In genomic region chr12:6890789-6891624, GRCh38 we compare ENCODE assay signal across 8 cellular contexts.
A peak's percentile ranks its signal among the peaks of the same experiment; 100 is the strongest.
DNase-seq lines count a peak whose midpoint lies in the region; TF ChIP-seq lines count a peak whose summit lies in the region.

No MANE protein-coding gene starts in this region.

- DNase-seq in GM03348 (ENCODE audit: low spot score) (peak; percentile 97), HCEC 1CT (peak; percentile 96), MM.1S (peak; percentile 99), SHP77 treated with DMSO at 0.1 percent for 48 hours (lab: John Stamatoyannopoulos, UW) (peak; percentile 61), activated gamma-delta T cell treated with Interleukin-2 at 50 U/mL for 16 hours (peak; percentile 99), foreskin fibroblast (peak; percentile 96 to 99), stromal cell of bone marrow (ENCODE audit: low read depth) (peak; percentile 91)

- H3K9me3 ChIP-seq in MM.1S (replicated peaks; ENCODE audit: insufficient read depth, low read length), result no peaks in the 10 kb centered on the region
- H3K9me3 ChIP-seq in neuron (ENCODE audit: low read length), result no peaks in the 10 kb centered on the region

- TF ChIP-seq CTCF in MM.1S (IDR thresholded peaks at IDR 0.05; ENCODE audit: low read length), result peak; percentile 87
- TF ChIP-seq CTCF in foreskin fibroblast (IDR thresholded peaks at IDR 0.05; ENCODE audit: low read depth, low read length), result peak; percentile 71

- H3K36me3 ChIP-seq in MM.1S (replicated peaks; ENCODE audit: insufficient read depth, low read length), result no peaks in the 10 kb centered on the region
- H3K36me3 ChIP-seq in neuron (ENCODE audit: insufficient read depth, low read length), result no peaks in the 10 kb centered on the region

- H3K4me2 ChIP-seq in MM.1S (ENCODE audit: low read depth, low read length), result peak overlapping the region; percentile 86

- H3K27ac ChIP-seq in MM.1S (ENCODE audit: low read length), result peak overlapping the region; percentile 77

- H4K20me1 ChIP-seq in MM.1S (ENCODE audit: insufficient read depth, low read length), result no peaks in the 10 kb centered on the region

- no peaks in the 10 kb centered on the region for H3K9me2 ChIP-seq in MM.1S (replicated peaks; ENCODE audit: insufficient read depth, low read length)

- H3K27me3 ChIP-seq in MM.1S (replicated peaks; ENCODE audit: insufficient read depth, low read length) (no peaks in the 10 kb centered on the region), neuron (ENCODE audit: insufficient read depth, low read length) (no peaks in the 10 kb centered on the region)

- peak overlapping the region; percentile 64 for H3K9ac ChIP-seq in MM.1S (ENCODE audit: low read length)

- H2AFZ ChIP-seq in MM.1S (ENCODE audit: low read length) (peak overlapping the region; percentile 71), neuron (ENCODE audit: low read depth, low read length) (peak overlapping the region; percentile 92)

- H3K4me3 ChIP-seq in MM.1S (ENCODE audit: low read length) (peak overlapping the region; percentile 46), foreskin fibroblast (ENCODE audit: low read depth in 1 of 2, low read length in 2 of 2) (peak overlapping the region; percentile 44 to 65), neuron (ENCODE audit: low read length) (peak overlapping the region; percentile 49)

- H3K4me1 ChIP-seq in MM.1S (ENCODE audit: low read length) (peaks cover 11% of the 10 kb centered on the region), neuron (ENCODE audit: insufficient read depth, low read length) (peaks cover 6% of the 10 kb centered on the region)

- no peaks in the 10 kb centered on the region for H3K79me2 ChIP-seq in MM.1S (ENCODE audit: low read length)

- peaks cover 9% of the 10 kb centered on the region; the same call in 1 of the 2 replicates for H3F3A ChIP-seq in MM.1S (ENCODE audit: insufficient read depth, low read length)

Comparison
In these comparisons a context has a peak if more than half of its experiments do, and no peak if none do; other contexts are left out.
1. Peak in every context shown above with its lines: DNase-seq, H3K4me3 ChIP-seq and H3K27ac ChIP-seq.